Comparison of ENCODE assay signal across 9 cellular contexts in genomic region chr10:34723746-34724145, GRCh38.
DNase-seq lines count a peak whose midpoint lies in the region; ATAC-seq, FAIRE-seq and TF ChIP-seq lines count a peak whose summit lies in the region.
"Had no signal": no experiment of that assay in that cellular context is flagged by ENCODE, and none has a peak within 500 bp of the region (broad histone marks: within the 10 kb centered on the region; RNA-seq: fewer than 3 reads in every experiment).

No MANE protein-coding gene starts in this region.

- TF ChIP-seq CTCF in DND-41 (IDR thresholded peaks at IDR 0.05; ENCODE audit: borderline replicate concordance, extremely low read depth, low read length, poor library complexity, severe bottlenecking) (peak; percentile 51), nephron (IDR thresholded peaks at IDR 0.05; ENCODE audit: unreplicated experiment in 3 of 3) (peak; percentile 58 to 64 (median 59))

- no peak overlapping the region for H2AFZ ChIP-seq in DND-41 (ENCODE audit: low read depth, low read length)

- peaks cover 12% of the 10 kb centered on the region for H3K4me1 ChIP-seq in DND-41 (ENCODE audit: insufficient read depth, low read length)

- H3K27ac ChIP-seq in DND-41 (ENCODE audit: low read length) = no peak overlapping the region
- H3K27ac ChIP-seq: SK-N-MC had no signal

- H3K9ac ChIP-seq in DND-41 (ENCODE audit: low read depth, low read length) = no peak overlapping the region

- H3K4me1 Mint-ChIP-seq in nephron = peaks cover 72% of the 10 kb centered on the region

- H3K9me3 ChIP-seq in DND-41 (ENCODE audit: insufficient read depth, low read length, severe bottlenecking) = no peaks in the 10 kb centered on the region

- H3K79me2 ChIP-seq in DND-41 (ENCODE audit: insufficient read depth, low read length) = peaks cover 94% of the 10 kb centered on the region

- peak overlapping the region; percentile 28 to 62 (median 60) for H3K27ac Mint-ChIP-seq in nephron

- no peaks in the 10 kb centered on the region for H3K27me3 ChIP-seq in DND-41 (ENCODE audit: insufficient read depth, low read length, poor library complexity)

- H4K20me1 ChIP-seq in DND-41 (ENCODE audit: insufficient read depth, low read length) = peaks cover 72% of the 10 kb centered on the region

- no peaks in the 10 kb centered on the region for H3K36me3 Mint-ChIP-seq in nephron (ENCODE audit: low read depth)

- H3K4me3 ChIP-seq in DND-41 (ENCODE audit: low read depth in 1 of 2, low read length in 2 of 2) = no peak overlapping the region
- H3K4me3 ChIP-seq: SK-N-MC had no signal

- peak; percentile 40 for DNase-seq in DND-41
- peak; percentile 33 for DNase-seq in NCI-H460 (ENCODE audit: extremely low read depth, low read depth)
- no peak for DNase-seq in NCI-H1930 (lab: John Stamatoyannopoulos, UW)
- DNase-seq in T-helper 2 cell = no peak

- H3K4me3 Mint-ChIP-seq in nephron = no peak overlapping the region

- H3K4me2 ChIP-seq in DND-41 (ENCODE audit: insufficient read depth, low read length) = no peak overlapping the region

- H3K36me3 ChIP-seq in DND-41 (ENCODE audit: insufficient read depth, low read length) = no peaks in the 10 kb centered on the region

- ATAC-seq in DND-41 (ENCODE audit: insufficient read depth, low read depth) (peak; percentile 71), GM21737 (IDR thresholded peaks at IDR 0.05; ENCODE audit: unreplicated experiment) (peak; percentile 64), GM19467 (IDR thresholded peaks at IDR 0.05; ENCODE audit: unreplicated experiment) (no peak)

- H3K27me3 Mint-ChIP-seq in nephron (ENCODE audit: low read depth) = no peaks in the 10 kb centered on the region

- no peaks in the 10 kb centered on the region for H3K9me3 Mint-ChIP-seq in nephron

- peak; percentile 53 for FAIRE-seq in endometrium (lab: Jason Lieb, UNC)

Comparison
In these comparisons a context has a peak if more than half of its experiments do, and no peak if none do; other contexts are left out.
1. DNase-seq: peak in DND-41 (single experiment) and NCI-H460 (single experiment); none in NCI-H1930 (0 of 2) and T-helper 2 cell (0 of 5).